In the genomic region with DNA sequence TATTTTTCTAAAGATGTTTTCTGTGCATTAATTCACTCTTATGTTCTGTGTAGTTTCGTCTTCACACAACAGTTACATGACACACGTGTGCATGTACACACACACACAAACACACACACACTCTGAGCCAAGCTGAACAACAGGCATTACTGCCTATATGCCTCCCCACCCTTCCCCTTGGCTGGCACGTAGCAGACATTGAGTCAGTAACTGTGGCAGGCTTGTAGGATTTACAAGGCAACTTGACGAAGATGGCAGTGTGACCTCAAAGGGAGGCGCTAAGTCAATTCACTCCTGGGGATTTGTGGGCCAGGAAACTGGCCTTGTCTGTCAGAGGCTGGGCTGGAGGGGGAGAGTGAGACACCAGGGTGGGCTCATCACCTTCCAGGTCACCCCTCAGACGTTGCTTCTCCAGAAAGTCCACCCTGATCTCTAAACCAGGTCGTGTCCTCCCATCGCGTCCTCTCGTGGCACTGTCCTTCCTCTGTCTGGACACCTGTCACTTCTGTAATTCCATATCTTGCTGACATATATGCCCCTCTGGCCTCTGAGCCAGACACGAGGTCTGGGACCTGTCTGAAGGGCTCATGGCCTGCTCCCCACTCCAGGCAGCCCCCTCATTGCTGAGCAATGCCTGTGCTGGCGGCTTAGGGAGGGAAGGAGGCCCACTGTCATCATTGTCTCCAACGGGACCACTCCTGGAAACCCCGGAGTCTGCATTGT, we compare ENCODE assay signal across 1 cellular context.
TF ChIP-seq lines count a peak whose summit lies in the region.

No MANE protein-coding gene starts in this region.

TF ChIP-seq in WTC11, 78 proteins besides CTCF, POLR2A, EP300 and RAD21 (continued from another document):
- TF ChIP-seq, protein P1, sequence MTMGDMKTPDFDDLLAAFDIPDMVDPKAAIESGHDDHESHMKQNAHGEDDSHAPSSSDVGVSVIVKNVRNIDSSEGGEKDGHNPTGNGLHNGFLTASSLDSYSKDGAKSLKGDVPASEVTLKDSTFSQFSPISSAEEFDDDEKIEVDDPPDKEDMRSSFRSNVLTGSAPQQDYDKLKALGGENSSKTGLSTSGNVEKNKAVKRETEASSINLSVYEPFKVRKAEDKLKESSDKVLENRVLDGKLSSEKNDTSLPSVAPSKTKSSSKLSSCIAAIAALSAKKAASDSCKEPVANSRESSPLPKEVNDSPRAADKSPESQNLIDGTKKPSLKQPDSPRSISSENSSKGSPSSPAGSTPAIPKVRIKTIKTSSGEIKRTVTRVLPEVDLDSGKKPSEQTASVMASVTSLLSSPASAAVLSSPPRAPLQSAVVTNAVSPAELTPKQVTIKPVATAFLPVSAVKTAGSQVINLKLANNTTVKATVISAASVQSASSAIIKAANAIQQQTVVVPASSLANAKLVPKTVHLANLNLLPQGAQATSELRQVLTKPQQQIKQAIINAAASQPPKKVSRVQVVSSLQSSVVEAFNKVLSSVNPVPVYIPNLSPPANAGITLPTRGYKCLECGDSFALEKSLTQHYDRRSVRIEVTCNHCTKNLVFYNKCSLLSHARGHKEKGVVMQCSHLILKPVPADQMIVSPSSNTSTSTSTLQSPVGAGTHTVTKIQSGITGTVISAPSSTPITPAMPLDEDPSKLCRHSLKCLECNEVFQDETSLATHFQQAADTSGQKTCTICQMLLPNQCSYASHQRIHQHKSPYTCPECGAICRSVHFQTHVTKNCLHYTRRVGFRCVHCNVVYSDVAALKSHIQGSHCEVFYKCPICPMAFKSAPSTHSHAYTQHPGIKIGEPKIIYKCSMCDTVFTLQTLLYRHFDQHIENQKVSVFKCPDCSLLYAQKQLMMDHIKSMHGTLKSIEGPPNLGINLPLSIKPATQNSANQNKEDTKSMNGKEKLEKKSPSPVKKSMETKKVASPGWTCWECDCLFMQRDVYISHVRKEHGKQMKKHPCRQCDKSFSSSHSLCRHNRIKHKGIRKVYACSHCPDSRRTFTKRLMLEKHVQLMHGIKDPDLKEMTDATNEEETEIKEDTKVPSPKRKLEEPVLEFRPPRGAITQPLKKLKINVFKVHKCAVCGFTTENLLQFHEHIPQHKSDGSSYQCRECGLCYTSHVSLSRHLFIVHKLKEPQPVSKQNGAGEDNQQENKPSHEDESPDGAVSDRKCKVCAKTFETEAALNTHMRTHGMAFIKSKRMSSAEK (CRISPR knock-in tag; IDR thresholded peaks at IDR 0.05; ENCODE audit: borderline replicate concordance), result no peak
- no peak for TF ChIP-seq SMAD4 (CRISPR knock-in tag; IDR thresholded peaks at IDR 0.05)
- no peak for TF ChIP-seq NR3C1 (CRISPR knock-in tag; conservative IDR thresholded peaks at IDR 0.05; ENCODE audit: low read depth)
- TF ChIP-seq, protein P2, sequence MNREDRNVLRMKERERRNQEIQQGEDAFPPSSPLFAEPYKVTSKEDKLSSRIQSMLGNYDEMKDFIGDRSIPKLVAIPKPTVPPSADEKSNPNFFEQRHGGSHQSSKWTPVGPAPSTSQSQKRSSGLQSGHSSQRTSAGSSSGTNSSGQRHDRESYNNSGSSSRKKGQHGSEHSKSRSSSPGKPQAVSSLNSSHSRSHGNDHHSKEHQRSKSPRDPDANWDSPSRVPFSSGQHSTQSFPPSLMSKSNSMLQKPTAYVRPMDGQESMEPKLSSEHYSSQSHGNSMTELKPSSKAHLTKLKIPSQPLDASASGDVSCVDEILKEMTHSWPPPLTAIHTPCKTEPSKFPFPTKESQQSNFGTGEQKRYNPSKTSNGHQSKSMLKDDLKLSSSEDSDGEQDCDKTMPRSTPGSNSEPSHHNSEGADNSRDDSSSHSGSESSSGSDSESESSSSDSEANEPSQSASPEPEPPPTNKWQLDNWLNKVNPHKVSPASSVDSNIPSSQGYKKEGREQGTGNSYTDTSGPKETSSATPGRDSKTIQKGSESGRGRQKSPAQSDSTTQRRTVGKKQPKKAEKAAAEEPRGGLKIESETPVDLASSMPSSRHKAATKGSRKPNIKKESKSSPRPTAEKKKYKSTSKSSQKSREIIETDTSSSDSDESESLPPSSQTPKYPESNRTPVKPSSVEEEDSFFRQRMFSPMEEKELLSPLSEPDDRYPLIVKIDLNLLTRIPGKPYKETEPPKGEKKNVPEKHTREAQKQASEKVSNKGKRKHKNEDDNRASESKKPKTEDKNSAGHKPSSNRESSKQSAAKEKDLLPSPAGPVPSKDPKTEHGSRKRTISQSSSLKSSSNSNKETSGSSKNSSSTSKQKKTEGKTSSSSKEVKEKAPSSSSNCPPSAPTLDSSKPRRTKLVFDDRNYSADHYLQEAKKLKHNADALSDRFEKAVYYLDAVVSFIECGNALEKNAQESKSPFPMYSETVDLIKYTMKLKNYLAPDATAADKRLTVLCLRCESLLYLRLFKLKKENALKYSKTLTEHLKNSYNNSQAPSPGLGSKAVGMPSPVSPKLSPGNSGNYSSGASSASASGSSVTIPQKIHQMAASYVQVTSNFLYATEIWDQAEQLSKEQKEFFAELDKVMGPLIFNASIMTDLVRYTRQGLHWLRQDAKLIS (CRISPR knock-in tag; IDR thresholded peaks at IDR 0.05; ENCODE audit: borderline replicate concordance), result no peak
- TF ChIP-seq, protein P3, sequence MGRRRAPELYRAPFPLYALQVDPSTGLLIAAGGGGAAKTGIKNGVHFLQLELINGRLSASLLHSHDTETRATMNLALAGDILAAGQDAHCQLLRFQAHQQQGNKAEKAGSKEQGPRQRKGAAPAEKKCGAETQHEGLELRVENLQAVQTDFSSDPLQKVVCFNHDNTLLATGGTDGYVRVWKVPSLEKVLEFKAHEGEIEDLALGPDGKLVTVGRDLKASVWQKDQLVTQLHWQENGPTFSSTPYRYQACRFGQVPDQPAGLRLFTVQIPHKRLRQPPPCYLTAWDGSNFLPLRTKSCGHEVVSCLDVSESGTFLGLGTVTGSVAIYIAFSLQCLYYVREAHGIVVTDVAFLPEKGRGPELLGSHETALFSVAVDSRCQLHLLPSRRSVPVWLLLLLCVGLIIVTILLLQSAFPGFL (CRISPR knock-in tag; IDR thresholded peaks at IDR 0.05; ENCODE audit: borderline replicate concordance), result no peak
- no peak for TF ChIP-seq SOX15 (CRISPR knock-in tag; IDR thresholded peaks at IDR 0.05)
- TF ChIP-seq NFATC4 (CRISPR knock-in tag; IDR thresholded peaks at IDR 0.05), result no peak
- no peak for TF ChIP-seq ESRRA (CRISPR knock-in tag; IDR thresholded peaks at IDR 0.05; ENCODE audit: borderline replicate concordance)
- TF ChIP-seq, protein P4, sequence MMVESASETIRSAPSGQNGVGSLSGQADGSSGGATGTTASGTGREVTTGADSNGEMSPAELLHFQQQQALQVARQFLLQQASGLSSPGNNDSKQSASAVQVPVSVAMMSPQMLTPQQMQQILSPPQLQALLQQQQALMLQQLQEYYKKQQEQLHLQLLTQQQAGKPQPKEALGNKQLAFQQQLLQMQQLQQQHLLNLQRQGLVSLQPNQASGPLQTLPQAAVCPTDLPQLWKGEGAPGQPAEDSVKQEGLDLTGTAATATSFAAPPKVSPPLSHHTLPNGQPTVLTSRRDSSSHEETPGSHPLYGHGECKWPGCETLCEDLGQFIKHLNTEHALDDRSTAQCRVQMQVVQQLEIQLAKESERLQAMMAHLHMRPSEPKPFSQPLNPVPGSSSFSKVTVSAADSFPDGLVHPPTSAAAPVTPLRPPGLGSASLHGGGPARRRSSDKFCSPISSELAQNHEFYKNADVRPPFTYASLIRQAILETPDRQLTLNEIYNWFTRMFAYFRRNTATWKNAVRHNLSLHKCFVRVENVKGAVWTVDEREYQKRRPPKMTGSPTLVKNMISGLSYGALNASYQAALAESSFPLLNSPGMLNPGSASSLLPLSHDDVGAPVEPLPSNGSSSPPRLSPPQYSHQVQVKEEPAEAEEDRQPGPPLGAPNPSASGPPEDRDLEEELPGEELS (CRISPR knock-in tag; IDR thresholded peaks at IDR 0.05), result no peak
- no peak for TF ChIP-seq RORB (CRISPR knock-in tag; IDR thresholded peaks at IDR 0.05)
- TF ChIP-seq, protein P5, sequence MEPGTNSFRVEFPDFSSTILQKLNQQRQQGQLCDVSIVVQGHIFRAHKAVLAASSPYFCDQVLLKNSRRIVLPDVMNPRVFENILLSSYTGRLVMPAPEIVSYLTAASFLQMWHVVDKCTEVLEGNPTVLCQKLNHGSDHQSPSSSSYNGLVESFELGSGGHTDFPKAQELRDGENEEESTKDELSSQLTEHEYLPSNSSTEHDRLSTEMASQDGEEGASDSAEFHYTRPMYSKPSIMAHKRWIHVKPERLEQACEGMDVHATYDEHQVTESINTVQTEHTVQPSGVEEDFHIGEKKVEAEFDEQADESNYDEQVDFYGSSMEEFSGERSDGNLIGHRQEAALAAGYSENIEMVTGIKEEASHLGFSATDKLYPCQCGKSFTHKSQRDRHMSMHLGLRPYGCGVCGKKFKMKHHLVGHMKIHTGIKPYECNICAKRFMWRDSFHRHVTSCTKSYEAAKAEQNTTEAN (CRISPR knock-in tag; IDR thresholded peaks at IDR 0.05), result no peak
